In the genomic region with DNA sequence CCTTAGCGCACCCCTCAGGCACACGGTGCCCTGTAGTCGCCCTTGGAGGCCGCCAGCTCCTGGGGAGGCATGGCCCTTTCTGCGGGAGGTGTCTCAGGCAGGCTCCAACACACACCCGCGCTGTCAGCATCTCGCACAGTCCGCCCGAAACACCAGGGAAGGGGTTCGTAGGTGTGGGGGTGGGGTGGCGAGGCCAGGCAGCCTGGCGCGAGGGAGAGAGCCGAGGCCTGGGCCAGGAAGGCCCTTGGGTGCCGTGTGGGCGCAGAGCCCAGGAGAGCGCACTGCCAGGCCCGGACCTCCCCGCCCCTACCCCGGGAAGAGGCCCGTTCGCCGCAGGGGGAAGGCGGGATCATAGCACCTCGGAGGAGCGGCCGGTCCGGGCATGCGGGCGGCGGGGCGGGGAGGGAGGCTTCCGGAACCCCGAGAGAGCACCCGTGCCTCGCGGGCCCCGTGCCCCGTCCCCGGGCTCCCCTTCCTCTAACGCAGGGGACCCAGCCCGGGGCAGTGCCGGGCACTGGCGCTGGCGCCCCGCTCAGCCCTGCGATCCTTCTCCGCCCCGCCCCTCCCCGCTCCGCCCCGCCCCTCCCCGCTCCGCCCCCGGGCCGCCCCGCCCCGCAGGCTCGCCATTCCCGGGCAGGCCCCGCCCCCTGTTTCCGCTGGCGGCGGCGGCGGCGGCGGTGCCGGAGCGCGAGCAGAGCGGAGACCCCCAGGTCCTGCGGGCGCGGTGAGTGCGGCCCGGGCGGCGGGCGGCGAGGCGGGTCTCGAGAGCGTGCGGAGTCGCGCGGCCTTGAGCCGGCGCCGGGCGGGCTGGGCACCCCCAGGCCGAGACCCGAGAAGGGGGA, we compare ENCODE assay signal across 8 cellular contexts. TPM values are rescaled to one million over a fixed set of nuclear protein-coding genes. Genes with fewer than 3 reads are reported as not detected.
DNase-seq lines count a peak whose midpoint lies in the region; ATAC-seq and TF ChIP-seq lines count a peak whose summit lies in the region.

A gene with protein sequence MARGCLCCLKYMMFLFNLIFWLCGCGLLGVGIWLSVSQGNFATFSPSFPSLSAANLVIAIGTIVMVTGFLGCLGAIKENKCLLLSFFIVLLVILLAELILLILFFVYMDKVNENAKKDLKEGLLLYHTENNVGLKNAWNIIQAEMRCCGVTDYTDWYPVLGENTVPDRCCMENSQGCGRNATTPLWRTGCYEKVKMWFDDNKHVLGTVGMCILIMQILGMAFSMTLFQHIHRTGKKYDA (plus strand): TSS at position 650 of the 842 bp plus-strand sequence. CDS start 123,815 bp downstream, outside the sequence.

- peaks cover 5 to 6% of the 10 kb centered on the region in 2 donors for H3K27me3 Mint-ChIP-seq in natural killer cell (ENCODE audit: low read depth in 2 of 2)

- peak within 1 kb of the TSS; percentile 75 for H3K4me3 ChIP-seq in OCI-LY1 (ENCODE audit: low read depth, low read length, poor library complexity, severe bottlenecking)

- H3K4me3 Mint-ChIP-seq in natural killer cell, result peak within 1 kb of the TSS; percentile 85

- TF ChIP-seq CTCF in OCI-LY1 (IDR thresholded peaks at IDR 0.05; ENCODE audit: low read length), result no peak
- TF ChIP-seq CTCF in natural killer cell (IDR thresholded peaks at IDR 0.05), result no peak

- peaks cover 11% of the 10 kb centered on the region for H3K4me1 ChIP-seq in OCI-LY1 (ENCODE audit: insufficient read depth, low read length, severe bottlenecking)

- peak; percentile 44 for ATAC-seq in HG03108 (IDR thresholded peaks at IDR 0.05; ENCODE audit: unreplicated experiment)
- ATAC-seq in natural killer cell, result peak; percentile 85 to 88 (median 86)

- H3K9me3 Mint-ChIP-seq in natural killer cell, result no peaks in the 10 kb centered on the region

- intact Hi-C loops in natural killer cell (cut with micrococcal nuclease), result no loop called here

- peak within 1 kb of the TSS; percentile 70; the same call in 1 of the 2 replicates for H3K9ac ChIP-seq in OCI-LY1 (ENCODE audit: low read length)

- peak within 1 kb of the TSS; percentile 31 to 71 for H3K27ac Mint-ChIP-seq in natural killer cell

- peak within 1 kb of the TSS; percentile 90 for H3K4me2 ChIP-seq in OCI-LY1 (ENCODE audit: low read length)

- no peaks in the 10 kb centered on the region for H3K9me3 ChIP-seq in OCI-LY1 (ENCODE audit: low read length)

- H3K36me3 Mint-ChIP-seq in natural killer cell, result no peaks in the 10 kb centered on the region

- H3K79me2 ChIP-seq in OCI-LY1 (ENCODE audit: insufficient read depth, low read length), result no peaks in the 10 kb centered on the region

- no peaks in the 10 kb centered on the region for H3K27me3 ChIP-seq in OCI-LY1 (ENCODE audit: insufficient read depth, low read length)

- H3K9me2 ChIP-seq in OCI-LY1 (ENCODE audit: low read depth, low read length), result no peaks in the 10 kb centered on the region

- H4K20me1 ChIP-seq in OCI-LY1 (ENCODE audit: insufficient read depth, low read length), result no peaks in the 10 kb centered on the region

- peaks cover 0 to 12% of the 10 kb centered on the region in 2 donors for H3K4me1 Mint-ChIP-seq in natural killer cell

- H3K36me3 ChIP-seq in OCI-LY1 (ENCODE audit: insufficient read depth, low read length), result no peaks in the 10 kb centered on the region

- H2AFZ ChIP-seq in OCI-LY1 (ENCODE audit: low read length), result no peak within 1 kb of the TSS

- H3K27ac ChIP-seq in OCI-LY1 (ENCODE audit: low read depth, low read length, poor library complexity, severe bottlenecking), result no peak within 1 kb of the TSS

- DNase-seq in NCI-H2107 treated with DMSO at 0.1 percent for 48 hours (lab: John Stamatoyannopoulos, UW; ENCODE audit: unreplicated experiment) (peak; percentile 16), NCI-H2107 (lab: John Stamatoyannopoulos, UW) (no peak), fibroblast of gingiva (ENCODE audit: low read depth) (peak; percentile 86), natural killer cell (peak; percentile 54)
- DNase-seq in activated T-helper 1 cell treated with anti-CD3 and anti-CD28 coated beads, Interleukin-2, amount 50 U/mL, for 16 hours (ENCODE audit: low read depth in 1 of 2, low spot score in 1 of 2), result peak; percentile 48 to 56
- peak; percentile 67 for DNase-seq in stimulated activated naive CD4-positive, alpha-beta T cell treated with Interleukin-2 at 50 U/mL for 16 hours (lab: John Stamatoyannopoulos, UW)

- H3F3A ChIP-seq in OCI-LY1 (ENCODE audit: insufficient read depth, low read length), result no peaks in the 10 kb centered on the region

RNA-seq across cellular contexts. Expression of the gene that starts here (rescaled TPM):
- total RNA-seq in natural killer cell, result 1 to 10 TPM in 2 of 3 donors, under 1 TPM in 1; 0.86 to 1.6 (median 1.1) TPM
